19 cellular contexts compared by ENCODE assay signal in genomic region chr2:202084265-202084664, GRCh38.
A peak's percentile ranks its signal among the peaks of the same experiment; 100 is the strongest.
DNase-seq lines count a peak whose midpoint lies in the region; ATAC-seq and TF ChIP-seq lines count a peak whose summit lies in the region.
"Had no signal": no experiment of that assay in that cellular context is flagged by ENCODE, and none has a peak within 500 bp of the region (broad histone marks: within the 10 kb centered on the region; RNA-seq: fewer than 3 reads in every experiment).

No MANE protein-coding gene starts in this region.

- H3K27me3 ChIP-seq in HUES48 (ENCODE audit: control insufficient read depth, insufficient read depth, low read length) (no peaks in the 10 kb centered on the region), RWPE2 (ENCODE audit: insufficient read depth, poor library complexity, severe bottlenecking) (no peaks in the 10 kb centered on the region)
- H3K27me3 ChIP-seq: BLaER1, left lung had no signal

- peak; percentile 73 for DNase-seq in DMS79 (lab: John Stamatoyannopoulos, UW)
- DNase-seq in RWPE2 (ENCODE audit: low spot score) = no peak
- peak; percentile 9 for DNase-seq in iris pigment epithelial cell (ENCODE audit: low read depth)
- DNase-seq in effector CD8-positive, alpha-beta T cell (lab: John Stamatoyannopoulos, UW) = no peak
- no peak for DNase-seq in dedifferentiated amniotic fluid mesenchymal stem cell (ENCODE audit: extremely low spot score)
- DNase-seq in glomerular visceral epithelial cell (ENCODE audit: extremely low spot score) = no peak
- DNase-seq in NCI-H2196 treated with DMSO at 0.1 percent for 48 hours (lab: John Stamatoyannopoulos, UW; ENCODE audit: unreplicated experiment) = no peak
- DNase-seq: activated CD4-positive, CD25-positive, alpha-beta regulatory T cell; activated naive CD4-positive, alpha-beta T cell treated with anti-CD3 and anti-CD28 coated beads, Interleukin-2, amount 10 ng/mL, durations not matched to agents 7 days and 5 days; central memory CD4-positive, alpha-beta T cell; Karpas-422; left lung; NCI-H2029; right cardiac atrium; stimulated activated CD4-positive, alpha-beta T cell treated with anti-CD3 and anti-CD28 coated beads, Interleukin-2, amount 100 ng/mL, for 24 hours; SW 1271 had no signal

- peaks cover 9% of the 10 kb centered on the region for H3K4me1 ChIP-seq in HUES48 (ENCODE audit: control insufficient read depth, insufficient read depth, low read length)
- H3K4me1 ChIP-seq in RWPE2 (ENCODE audit: insufficient read depth, poor library complexity, severe bottlenecking) = no peaks in the 10 kb centered on the region
- H3K4me1 ChIP-seq: BLaER1, left lung had no signal

- H3K36me3 ChIP-seq in HUES48 (ENCODE audit: control insufficient read depth, insufficient read depth, low read length) (no peaks in the 10 kb centered on the region), RWPE2 (ENCODE audit: low read depth) (no peaks in the 10 kb centered on the region)
- H3K36me3 ChIP-seq: BLaER1, left lung had no signal

- H3K27ac ChIP-seq in HUES48 (ENCODE audit: low read depth, low read length) (peak overlapping the region; percentile 39), RWPE2 (ENCODE audit: poor library complexity, severe bottlenecking) (no peak overlapping the region)
- H3K27ac ChIP-seq: BLaER1, left lung had no signal

- H3K9ac ChIP-seq in HUES48 (ENCODE audit: low read depth, low read length) = no peak overlapping the region
- H3K9ac ChIP-seq: BLaER1 had no signal

- H3K4me3 ChIP-seq in HUES48 (ENCODE audit: low read depth, low read length) (no peak overlapping the region), RWPE2 (ENCODE audit: severe bottlenecking) (no peak overlapping the region)
- H3K4me3 ChIP-seq: BLaER1, left lung had no signal

- ATAC-seq in RWPE2 (ENCODE audit: low read depth) = peak; percentile 41; the same call in 1 of the 3 replicates
- ATAC-seq: left lung, Panc1 had no signal

- TF ChIP-seq CTCF in RWPE2 (IDR thresholded peaks at IDR 0.05; ENCODE audit: poor library complexity, severe bottlenecking) = no peak

- H3K9me3 ChIP-seq in HUES48 (ENCODE audit: control insufficient read depth, insufficient read depth, low read length) (no peaks in the 10 kb centered on the region), RWPE2 (ENCODE audit: severe bottlenecking) (no peaks in the 10 kb centered on the region)

Comparison
In these comparisons a context has a peak if more than half of its experiments do, and no peak if none do; other contexts are left out.
1. DNase-seq: peak in DMS79 (single experiment) and iris pigment epithelial cell (single experiment); none in RWPE2 (single experiment), effector CD8-positive, alpha-beta T cell (single experiment), dedifferentiated amniotic fluid mesenchymal stem cell (single experiment), glomerular visceral epithelial cell (single experiment) and NCI-H2196 treated with DMSO at 0.1 percent for 48 hours (single experiment).